18 cellular contexts compared by ENCODE assay signal in the genomic region with DNA sequence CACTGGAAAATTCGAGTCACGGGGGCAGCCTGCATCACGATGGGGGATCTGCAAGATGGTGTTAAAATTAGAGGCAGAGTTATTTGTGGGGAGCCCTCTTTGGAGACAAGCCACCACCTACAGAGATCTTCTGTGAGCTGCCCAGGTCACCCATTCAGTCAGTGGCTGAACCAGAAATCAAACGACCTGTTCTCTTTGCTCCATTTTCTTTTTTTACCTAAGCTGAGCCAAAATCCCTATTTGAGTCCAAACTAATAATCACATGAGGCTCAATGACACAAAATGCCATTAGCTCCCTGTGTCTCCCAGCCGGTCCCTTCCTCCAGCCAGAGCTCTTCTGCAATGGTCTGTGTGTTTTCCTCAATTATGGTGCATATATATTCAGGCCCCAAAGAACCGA.
"Had no signal": no experiment of that assay in that cellular context is flagged by ENCODE, and none has a peak within 500 bp of the region (broad histone marks: within the 10 kb centered on the region; RNA-seq: fewer than 3 reads in every experiment).

No MANE protein-coding gene starts in this region.

- ATAC-seq: foreskin keratinocyte; heart right ventricle; left cardiac atrium; left lung; left ventricle myocardium superior; lower lobe of right lung; naive thymus-derived CD4-positive, alpha-beta T cell had no signal

- H3K9me3 ChIP-seq: esophagus muscularis mucosa, heart right ventricle, left lung, lower lobe of right lung had no signal

- H3K27ac ChIP-seq: coronary artery, dorsolateral prefrontal cortex, esophagus muscularis mucosa, foreskin keratinocyte, heart right ventricle, left lung, lower lobe of right lung had no signal

- H3K4me1 ChIP-seq: esophagus muscularis mucosa, foreskin keratinocyte, heart right ventricle, left lung, lower lobe of right lung had no signal

- H3K36me3 Mint-ChIP-seq: naive thymus-derived CD4-positive, alpha-beta T cell had no signal

- H3K4me3 Mint-ChIP-seq: naive thymus-derived CD4-positive, alpha-beta T cell had no signal

- DNase-seq: dermis blood vessel endothelial cell; dorsolateral prefrontal cortex; effector CD4-positive, alpha-beta T cell; effector memory CD4-positive, alpha-beta T cell; foreskin keratinocyte; glutamatergic neuron; head of caudate nucleus; heart right ventricle; hippocampal formation; left cardiac atrium; left lung; left ventricle myocardium superior; lower lobe of right lung; mesenchymal stem cell; midbrain; naive thymus-derived CD4-positive, alpha-beta T cell had no signal

- H3K27me3 ChIP-seq: dorsolateral prefrontal cortex, esophagus muscularis mucosa, heart right ventricle, left lung had no signal

- H3K4me3 ChIP-seq: coronary artery, dorsolateral prefrontal cortex, esophagus muscularis mucosa, heart right ventricle, left lung, lower lobe of right lung had no signal

- H3K4me1 Mint-ChIP-seq: naive thymus-derived CD4-positive, alpha-beta T cell had no signal

- H3K27ac Mint-ChIP-seq: naive thymus-derived CD4-positive, alpha-beta T cell had no signal

- H3K36me3 ChIP-seq: esophagus muscularis mucosa, heart right ventricle, left lung, lower lobe of right lung had no signal
